ENCODE assay signal across 8 cellular contexts in genomic region chr1:10530281-10530740, GRCh38. TPM values are rescaled to one million over a fixed set of nuclear protein-coding genes. Genes with fewer than 3 reads are reported as not detected.
A peak's percentile ranks its signal among the peaks of the same experiment; 100 is the strongest.
DNase-seq lines count a peak whose midpoint lies in the region; ATAC-seq, FAIRE-seq and TF ChIP-seq lines count a peak whose summit lies in the region.

No MANE protein-coding gene starts in this region.

- no peak overlapping the region for H3K4me2 ChIP-seq in DND-41 (ENCODE audit: insufficient read depth, low read length)
- H3K4me2 ChIP-seq in PC-3 (ENCODE audit: low read length) = no peak overlapping the region

- peaks cover 33% of the 10 kb centered on the region for H3K4me1 Mint-ChIP-seq in stimulated activated naive CD8-positive, alpha-beta T cell treated with anti-CD3 and anti-CD28 coated beads, Interleukin-15, amount 100 ng/mL, for 72 hours

- intact Hi-C loops in PC-3 (cut with micrococcal nuclease) = no loop called here
- intact Hi-C loops in pancreas (cut with DNase I) = loop anchor here in 1 of 3 donors (10.0 kb wide), 1 partner anchor 334 kb away; no protein-coding TSS in a partner anchor

- ATAC-seq in DND-41 (ENCODE audit: insufficient read depth, low read depth) (no peak), PC-3 (no peak), pancreas (peak; percentile 73 to 92 (median 91)), HG02798 (IDR thresholded peaks at IDR 0.05; ENCODE audit: poor library complexity, unreplicated experiment) (no peak)
- no peak for ATAC-seq in stimulated activated naive CD8-positive, alpha-beta T cell treated with anti-CD3 and anti-CD28 coated beads, Interleukin-15, amount 100 ng/mL, for 72 hours

- POLR2A ChIA-PET in PC-3 (lab: Charles Lee; ENCODE audit: unreplicated experiment) = interaction anchor here (0.6 kb wide), 1 partner anchor 106 kb away, joined by 4 read pairs; no protein-coding TSS in a partner anchor

- H3F3A ChIP-seq in PC-3 (ENCODE audit: low read length, unreplicated experiment) = no peaks in the 10 kb centered on the region

- no peaks in the 10 kb centered on the region for H3K36me3 ChIP-seq in DND-41 (ENCODE audit: insufficient read depth, low read length)
- H3K36me3 ChIP-seq in PC-3 (ENCODE audit: low read depth, low read length) = no peaks in the 10 kb centered on the region
- H3K36me3 ChIP-seq in pancreas = no peaks in the 10 kb centered on the region

- peaks cover 23% of the 10 kb centered on the region for H3K79me2 ChIP-seq in DND-41 (ENCODE audit: insufficient read depth, low read length)
- H3K79me2 ChIP-seq in PC-3 (ENCODE audit: low read length) = peaks cover 56% of the 10 kb centered on the region

- H3K27ac ChIP-seq in DND-41 (ENCODE audit: low read length) (no peak overlapping the region), PC-3 (ENCODE audit: low read length) (no peak overlapping the region), pancreas (no peak overlapping the region)

- no TSS peak for BruUV-seq in PC-3 (replicated peaks; lab: Mats Ljungman, UMichigan)

- H3K9me3 Mint-ChIP-seq in stimulated activated naive CD8-positive, alpha-beta T cell treated with anti-CD3 and anti-CD28 coated beads, Interleukin-15, amount 100 ng/mL, for 72 hours = no peaks in the 10 kb centered on the region

- no peaks in the 10 kb centered on the region for H3K9me2 ChIP-seq in PC-3 (replicated peaks; ENCODE audit: low read length)

- H3K4me3 Mint-ChIP-seq in stimulated activated naive CD8-positive, alpha-beta T cell treated with anti-CD3 and anti-CD28 coated beads, Interleukin-15, amount 100 ng/mL, for 72 hours = no peak overlapping the region

- H3K27me3 ChIP-seq in DND-41 (ENCODE audit: insufficient read depth, low read length, poor library complexity) (no peaks in the 10 kb centered on the region), PC-3 (ENCODE audit: low read length) (no peaks in the 10 kb centered on the region), pancreas (no peaks in the 10 kb centered on the region)

- no peaks in the 10 kb centered on the region for H3K27me3 Mint-ChIP-seq in stimulated activated naive CD8-positive, alpha-beta T cell treated with anti-CD3 and anti-CD28 coated beads, Interleukin-15, amount 100 ng/mL, for 72 hours

- H3K4me3 ChIP-seq in DND-41 (ENCODE audit: low read depth in 1 of 2, low read length in 2 of 2) (no peak overlapping the region), PC-3 (ENCODE audit: low read length) (no peak overlapping the region), foreskin fibroblast (ENCODE audit: low read depth in 1 of 2, low read length in 2 of 2) (no peak overlapping the region), pancreas (no peak overlapping the region)

- WGBS in pancreas, 2 donors = 23 to 27% methylated on average over 20 of the region's 20 CpGs

- H3K27ac Mint-ChIP-seq in stimulated activated naive CD8-positive, alpha-beta T cell treated with anti-CD3 and anti-CD28 coated beads, Interleukin-15, amount 100 ng/mL, for 72 hours = no peak overlapping the region

- H2AFZ ChIP-seq in DND-41 (ENCODE audit: low read depth, low read length) (no peak overlapping the region), PC-3 (ENCODE audit: low read length) (no peak overlapping the region)

- H3K9me3 ChIP-seq in DND-41 (ENCODE audit: insufficient read depth, low read length, severe bottlenecking) (no peaks in the 10 kb centered on the region), PC-3 (ENCODE audit: low read length) (no peaks in the 10 kb centered on the region), pancreas (no peaks in the 10 kb centered on the region)

- H4K20me1 ChIP-seq in DND-41 (ENCODE audit: insufficient read depth, low read length) (peaks cover 11% of the 10 kb centered on the region), PC-3 (ENCODE audit: low read length) (no peaks in the 10 kb centered on the region)

- no peak overlapping the region for H3K9ac ChIP-seq in DND-41 (ENCODE audit: low read depth, low read length)
- no peak overlapping the region for H3K9ac ChIP-seq in PC-3 (ENCODE audit: low read length)

- TF ChIP-seq CTCF in DND-41 (IDR thresholded peaks at IDR 0.05; ENCODE audit: borderline replicate concordance, extremely low read depth, low read length, poor library complexity, severe bottlenecking) = peak; percentile 27
- peak; percentile 32; the same call in 1 of the 2 replicates for TF ChIP-seq CTCF in PC-3 (conservative IDR thresholded peaks at IDR 0.05; ENCODE audit: low read depth, low read length)
- peak; percentile 9 for TF ChIP-seq CTCF in foreskin fibroblast (IDR thresholded peaks at IDR 0.05; ENCODE audit: low read depth, low read length)
- peak; percentile 37 to 73 (median 63) for TF ChIP-seq CTCF in pancreas (IDR thresholded peaks at IDR 0.05)

- H3K4me1 ChIP-seq in DND-41 (ENCODE audit: insufficient read depth, low read length) (no peaks in the 10 kb centered on the region), PC-3 (ENCODE audit: insufficient read depth, low read length) (peaks cover 30% of the 10 kb centered on the region), pancreas (peaks cover 0 to 14% (median 9%) of the 10 kb centered on the region in 3 donors)

- DNase-seq in DND-41 (no peak), PC-3 (no peak), foreskin fibroblast (no peak), pancreas (peak; percentile 40 to 83 (median 56)), DMS 273 treated with DMSO at 0.1 percent for 48 hours (lab: John Stamatoyannopoulos, UW) (no peak), NCI-H2196 treated with DMSO at 0.1 percent for 48 hours (lab: John Stamatoyannopoulos, UW; ENCODE audit: unreplicated experiment) (no peak)
- DNase-seq in stimulated activated naive CD8-positive, alpha-beta T cell treated with anti-CD3 and anti-CD28 coated beads, Interleukin-15, amount 100 ng/mL, for 72 hours = no peak

- FAIRE-seq in pancreas (lab: Jason Lieb, UNC) = no peak

- CTCF ChIA-PET in PC-3 (lab: Charles Lee) = no interaction called here

RNA-seq across cellular contexts. Expression of gene PEX14, which starts 55.6 kb away (rescaled TPM):
- total RNA-seq in PC-3 (2014; rRNA removed) (24.9 and 32.1 TPM in 2 replicates), pancreas (10 to 100 TPM in 1 of 6 donors, 1 to 10 TPM in 5; 6.0 to 10.3 (median 7.9) TPM)
- polyA plus RNA-seq in pancreas = 10 to 100 TPM; 11.9 to 12.8 TPM

RNA-seq across cellular contexts. Expression of gene DFFA, which starts 58.0 kb away (rescaled TPM):
- total RNA-seq in PC-3 (2014; rRNA removed) (46.7 and 52.0 TPM in 2 replicates), pancreas (10 to 100 TPM; 11.8 to 17.4 (median 16.1) TPM)
- 1 to 10 TPM; 6.9 to 8.9 TPM for polyA plus RNA-seq in pancreas

Comparison
In these comparisons a context has a peak if more than half of its experiments do, and no peak if none do; other contexts are left out.
1. ATAC-seq: peak in pancreas (4 of 4); none in DND-41 (single experiment), PC-3 (single experiment), HG02798 (single experiment) and stimulated activated naive CD8-positive, alpha-beta T cell treated with anti-CD3 and anti-CD28 coated beads, Interleukin-15, amount 100 ng/mL, for 72 hours (single experiment).
2. DNase-seq: peak in pancreas (6 of 6); none in DND-41 (single experiment), PC-3 (single experiment), foreskin fibroblast (0 of 2), DMS 273 treated with DMSO at 0.1 percent for 48 hours (single experiment), stimulated activated naive CD8-positive, alpha-beta T cell treated with anti-CD3 and anti-CD28 coated beads, Interleukin-15, amount 100 ng/mL, for 72 hours (0 of 2) and NCI-H2196 treated with DMSO at 0.1 percent for 48 hours (single experiment).
3. CTCF ChIP-seq: peak in every context shown above with its lines; median percentile 63 in pancreas; 32 in PC-3; 27 in DND-41; 9 in foreskin fibroblast.